ENCODE assay signal across 8 cellular contexts in the genomic region with DNA sequence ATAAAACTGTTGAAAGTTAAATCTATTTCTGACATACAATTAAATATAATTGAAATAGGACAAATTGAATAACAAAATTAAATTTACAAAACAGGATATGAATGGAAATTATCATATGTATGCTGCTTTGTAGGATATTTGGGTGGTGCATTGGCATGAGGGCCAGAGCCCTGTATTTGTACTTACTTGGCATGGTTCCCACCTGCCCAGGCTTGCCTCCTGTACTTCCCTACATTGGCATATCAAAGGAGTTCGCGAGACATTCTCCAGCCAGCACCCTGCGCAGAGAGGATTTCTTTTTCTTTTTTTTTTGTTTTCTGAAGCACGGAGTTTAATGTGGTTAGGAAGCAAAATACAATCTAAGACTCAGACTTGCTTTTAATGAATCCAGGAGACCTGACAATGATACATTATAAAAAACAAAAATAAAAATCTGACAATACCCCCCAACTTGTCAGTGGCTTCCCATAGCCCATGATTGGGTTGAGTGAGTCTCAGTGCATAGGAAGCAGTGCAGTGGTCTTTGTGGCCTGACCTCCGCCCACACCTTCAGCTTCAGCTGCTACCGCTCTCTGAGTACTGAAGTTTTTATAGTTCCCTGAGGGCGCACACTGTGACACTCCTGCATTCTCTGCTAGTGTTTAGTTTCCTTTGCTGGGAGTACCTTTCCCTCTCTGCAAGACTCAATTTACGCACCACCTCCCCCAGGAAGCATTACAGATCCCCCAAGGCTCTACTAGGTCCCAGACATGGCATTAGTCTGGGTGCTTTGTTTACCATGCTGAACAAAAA.
DNase-seq lines count a peak whose midpoint lies in the region; ATAC-seq and TF ChIP-seq lines count a peak whose summit lies in the region.

No MANE protein-coding gene starts in this region.

- intact Hi-C loops in left colon (cut with DNase I, micrococcal nuclease), result no loop called here
- intact Hi-C loops in ascending aorta (cut with DNase I), result no loop called here

- no peaks in the 10 kb centered on the region for H3K36me3 ChIP-seq in HUES6 (ENCODE audit: control insufficient read depth, insufficient read depth, low read length)
- no peaks in the 10 kb centered on the region for H3K36me3 ChIP-seq in ascending aorta

- peaks cover 13% of the 10 kb centered on the region for H3K36me3 Mint-ChIP-seq in activated T-helper 17 cell treated with anti-CD3 and anti-CD28 coated beads, Interleukin-2, amount 50 U/mL, for 72 hours (ENCODE audit: low read depth)

- H3K9me3 Mint-ChIP-seq in activated T-helper 17 cell treated with anti-CD3 and anti-CD28 coated beads, Interleukin-2, amount 50 U/mL, for 72 hours, result no peaks in the 10 kb centered on the region

- H3K4me1 Mint-ChIP-seq in activated T-helper 17 cell treated with anti-CD3 and anti-CD28 coated beads, Interleukin-2, amount 50 U/mL, for 72 hours, result peaks cover 15% of the 10 kb centered on the region

- no peaks in the 10 kb centered on the region for H3K9me3 ChIP-seq in HUES6 (ENCODE audit: control insufficient read depth, insufficient read depth, low read depth, low read length)
- no peaks in the 10 kb centered on the region for H3K9me3 ChIP-seq in ascending aorta

- H3K27ac Mint-ChIP-seq in activated T-helper 17 cell treated with anti-CD3 and anti-CD28 coated beads, Interleukin-2, amount 50 U/mL, for 72 hours, result no peak overlapping the region

- TF ChIP-seq CTCF in ascending aorta (IDR thresholded peaks at IDR 0.05), result no peak

- H3K27ac ChIP-seq in HUES6 (ENCODE audit: low read depth, low read length) (0 out of 2 replicates have a peak overlapping the region, but pooled peaks have one; percentile 41), ascending aorta (no peak overlapping the region)

- peak in 1 of 2 donors; percentile 21 for DNase-seq in left colon
- no peak for DNase-seq in ascending aorta (ENCODE audit: low spot score in 2 of 2)
- DNase-seq in NCI-H2196 treated with DMSO at 0.1 percent for 48 hours (lab: John Stamatoyannopoulos, UW; ENCODE audit: unreplicated experiment), result no peak
- DNase-seq in activated effector memory CD4-positive, alpha-beta T cell treated with anti-CD3 and anti-CD28 coated beads, Interleukin-2, amount 50 U/mL, for 16 hours, result no peak

- H3K27me3 Mint-ChIP-seq in activated T-helper 17 cell treated with anti-CD3 and anti-CD28 coated beads, Interleukin-2, amount 50 U/mL, for 72 hours, result no peaks in the 10 kb centered on the region

- H3K4me3 ChIP-seq in HUES6 (ENCODE audit: low read depth, low read length) (no peak overlapping the region), ascending aorta (no peak overlapping the region)

- ATAC-seq in GM18499 (IDR thresholded peaks at IDR 0.05; ENCODE audit: insufficient read depth, unreplicated experiment) (peak; percentile 62), GM21526 (IDR thresholded peaks at IDR 0.05; ENCODE audit: low FRiP score, unreplicated experiment) (peak; percentile 60), left colon (peak; percentile 58)
- no peak for ATAC-seq in activated T-helper 17 cell treated with anti-CD3 and anti-CD28 coated beads, Interleukin-2, amount 50 U/mL, for 72 hours (replicated peaks)

- H3K4me1 ChIP-seq in HUES6 (ENCODE audit: control insufficient read depth, insufficient read depth, low read length), result peaks cover 25% of the 10 kb centered on the region
- H3K4me1 ChIP-seq in ascending aorta, result no peaks in the 10 kb centered on the region

- H3K4me3 Mint-ChIP-seq in activated T-helper 17 cell treated with anti-CD3 and anti-CD28 coated beads, Interleukin-2, amount 50 U/mL, for 72 hours, result no peak overlapping the region

- H3K9ac ChIP-seq in HUES6 (ENCODE audit: low read length), result no peak overlapping the region

- H3K27me3 ChIP-seq in HUES6 (ENCODE audit: control insufficient read depth, insufficient read depth, low read length) (no peaks in the 10 kb centered on the region), ascending aorta (no peaks in the 10 kb centered on the region)
